Comparison of ENCODE assay signal across 1 cellular context in genomic region chr17:11170901-11171300, GRCh38.
TF ChIP-seq lines count a peak whose summit lies in the region.

No MANE protein-coding gene starts in this region.

TF ChIP-seq in H1, 55 proteins besides CTCF, POLR2A, EP300 and RAD21 (continued from another document):
- TF ChIP-seq E2F6 (IDR thresholded peaks at IDR 0.05) (no peak), SP4 (IDR thresholded peaks at IDR 0.05; ENCODE audit: low read length) (no peak), SP1 (IDR thresholded peaks at IDR 0.05; ENCODE audit: low read depth, low read length) (no peak), KDM4A (IDR thresholded peaks at IDR 0.05; ENCODE audit: low read depth, low read length, severe bottlenecking) (no peak)
TF ChIP-seq in H1: peak in this region for 0.
